8 cellular contexts compared by ENCODE assay signal in the genomic region with DNA sequence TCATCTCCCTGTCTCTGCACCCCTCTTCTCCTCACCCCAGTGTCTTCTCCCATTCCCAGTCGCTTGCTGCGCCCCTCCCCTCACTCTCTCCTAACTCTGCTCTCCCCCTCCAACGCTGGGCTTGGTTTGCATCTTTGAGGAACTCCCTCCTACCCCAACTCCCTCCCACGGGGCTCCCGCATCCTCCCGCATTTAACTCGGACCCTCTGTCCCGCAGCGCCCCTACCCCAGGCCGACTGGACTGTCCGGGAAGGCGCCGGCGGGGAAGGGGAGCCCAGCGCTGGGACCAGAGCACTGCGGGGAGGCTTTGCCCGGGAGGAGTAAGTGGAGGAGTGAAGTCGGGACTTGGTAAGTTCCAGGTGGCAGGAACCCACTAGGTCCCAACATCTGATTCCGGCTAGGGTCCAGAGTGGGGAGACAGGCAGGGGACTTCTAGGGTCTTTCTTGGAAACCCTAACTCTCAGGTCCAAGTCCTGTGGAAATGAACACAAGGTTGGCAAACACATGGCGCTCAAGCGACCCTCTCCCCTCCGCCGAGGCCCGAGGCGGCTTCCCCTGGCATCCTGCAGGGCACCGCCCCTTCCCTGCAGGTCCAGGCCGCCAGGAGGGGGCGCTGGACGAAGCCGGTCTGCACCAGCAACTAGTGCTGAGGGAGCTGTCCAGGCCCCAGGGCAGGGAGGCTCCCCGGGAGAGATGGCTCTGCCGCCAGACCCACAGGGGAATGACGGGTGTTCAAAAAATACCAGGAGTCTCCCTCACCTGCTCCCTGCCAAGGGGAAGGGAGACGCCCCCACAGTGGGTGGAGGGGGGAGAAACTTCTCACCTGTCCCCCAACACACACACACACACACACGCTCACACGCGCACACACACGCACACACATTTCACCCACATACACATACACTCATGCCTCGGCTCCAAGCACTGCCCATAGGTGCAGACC. TPM values are rescaled to one million over a fixed set of nuclear protein-coding genes. Genes with fewer than 3 reads are reported as not detected.
DNase-seq lines count a peak whose midpoint lies in the region; TF ChIP-seq lines count a peak whose summit lies in the region.

No MANE protein-coding gene starts in this region.

- intact Hi-C loops in A673 (cut with micrococcal nuclease; ENCODE audit: unreplicated experiment) = loop anchor here (1.0 to 10.0 kb wide), 3 partner anchors 147 to 307 kb away; a partner anchor contains a TSS
- intact Hi-C loops in esophagus muscularis mucosa (cut with DNase I) = loop anchor here (10.0 kb wide), 1 partner anchor 144 kb away; a partner anchor contains a TSS

- TF ChIP-seq CTCF in A673 (conservative IDR thresholded peaks at IDR 0.05; ENCODE audit: low read depth, low read length) = peak; percentile 93
- peak; percentile 23 to 54 (median 30) for TF ChIP-seq CTCF in esophagus muscularis mucosa (IDR thresholded peaks at IDR 0.05)
- peak; percentile 51 for TF ChIP-seq CTCF in neural cell (IDR thresholded peaks at IDR 0.05; ENCODE audit: poor library complexity, severe bottlenecking)
- peak; percentile 32 to 60 (median 45) for TF ChIP-seq CTCF in tibial nerve (IDR thresholded peaks at IDR 0.05)

- no peaks in the 10 kb centered on the region for H3K9me2 ChIP-seq in neural cell (ENCODE audit: insufficient read depth, low read length)

- no peak overlapping the region for H3K9ac ChIP-seq in neural cell (ENCODE audit: low read length)

- DNase-seq in A673 (ENCODE audit: low spot score) (peak; percentile 80), GM19238 (ENCODE audit: insufficient read length, low spot score) (peak; percentile 59), NCI-H2227 (lab: John Stamatoyannopoulos, UW; ENCODE audit: unreplicated experiment) (peak; percentile 86), esophagus muscularis mucosa (ENCODE audit: extremely low spot score) (no peak), tibial nerve (ENCODE audit: low spot score in 2 of 2) (no peak), mesenteric fat pad (ENCODE audit: low spot score) (no peak)
- peak; percentile 51 for DNase-seq in activated CD8-positive, alpha-beta memory T cell treated with anti-CD3 and anti-CD28 coated beads, Interleukin-2, amount 50 U/mL, for 4 hours

- no peaks in the 10 kb centered on the region for H3F3A ChIP-seq in neural cell (ENCODE audit: insufficient read depth, low read length, poor library complexity, severe bottlenecking)

- H3K4me3 ChIP-seq in A673 (ENCODE audit: low read depth, low read length, poor library complexity, severe bottlenecking) = peak overlapping the region; percentile 30
- H3K4me3 ChIP-seq in esophagus muscularis mucosa = peak overlapping the region in 3 of 4 donors; percentile 6 to 25 (median 19)
- no peak overlapping the region for H3K4me3 ChIP-seq in neural cell (ENCODE audit: low read length)
- H3K4me3 ChIP-seq in tibial nerve = peak overlapping the region in 1 of 4 donors; percentile 3

- TF ChIP-seq EP300 in esophagus muscularis mucosa (IDR thresholded peaks at IDR 0.05) = no peak
- no peak for TF ChIP-seq EP300 in neural cell (conservative IDR thresholded peaks at IDR 0.05; ENCODE audit: poor library complexity, severe bottlenecking)
- no peak for TF ChIP-seq EP300 in tibial nerve (IDR thresholded peaks at IDR 0.05)

- POLR2A ChIA-PET in A673 (lab: Charles Lee; ENCODE audit: low non-redundant PET) = no interaction called here

- CTCF ChIA-PET in A673 (lab: Charles Lee) = interaction anchor here (0.5 to 1.2 kb wide), 5 partner anchors 10 to 344 kb away, joined by 3 to 6 read pairs (median 4); a partner anchor contains a TSS

- peaks cover 7% of the 10 kb centered on the region for H3K4me1 ChIP-seq in A673 (ENCODE audit: insufficient read depth, low read length, poor library complexity, severe bottlenecking)
- H3K4me1 ChIP-seq in esophagus muscularis mucosa = peaks cover 13 to 15% (median 14%) of the 10 kb centered on the region in 4 donors
- peaks cover 0 to 14% (median 5%) of the 10 kb centered on the region in 4 donors for H3K4me1 ChIP-seq in tibial nerve

- H3K27ac ChIP-seq in A673 (ENCODE audit: low read depth, low read length, poor library complexity, severe bottlenecking) = no peak overlapping the region
- no peak overlapping the region for H3K27ac ChIP-seq in esophagus muscularis mucosa (replicated peaks in 1 of 4)
- no peak overlapping the region for H3K27ac ChIP-seq in neural cell (ENCODE audit: low read length)
- no peak overlapping the region for H3K27ac ChIP-seq in tibial nerve

- H4K20me1 ChIP-seq in neural cell (ENCODE audit: insufficient read depth) = no peaks in the 10 kb centered on the region

- no peaks in the 10 kb centered on the region for H3K9me3 ChIP-seq in A673 (ENCODE audit: low read depth, low read length, poor library complexity, severe bottlenecking)
- H3K9me3 ChIP-seq in esophagus muscularis mucosa = no peaks in the 10 kb centered on the region
- no peaks in the 10 kb centered on the region for H3K9me3 ChIP-seq in neural cell (ENCODE audit: low read length)
- H3K9me3 ChIP-seq in tibial nerve = no peaks in the 10 kb centered on the region

- H3K27me3 ChIP-seq in A673 (replicated peaks; ENCODE audit: insufficient read depth, low read depth, low read length, poor library complexity) = peaks cover 8% of the 10 kb centered on the region
- H3K27me3 ChIP-seq in esophagus muscularis mucosa = peaks cover 0 to 40% (median 13%) of the 10 kb centered on the region in 4 donors
- peaks cover 16% of the 10 kb centered on the region for H3K27me3 ChIP-seq in neural cell (ENCODE audit: insufficient read depth, low read depth, low read length)
- peaks cover 0 to 25% of the 10 kb centered on the region in 2 donors for H3K27me3 ChIP-seq in tibial nerve

- WGBS in esophagus muscularis mucosa = 25% methylated on average over 24 of the region's 39 CpGs
- WGBS in tibial nerve, 2 donors = 14 to 16% methylated on average over 27 to 33 of the region's 39 CpGs

- no peak for TF ChIP-seq RAD21 in neural cell (conservative IDR thresholded peaks at IDR 0.05)

- H3K79me2 ChIP-seq in neural cell (replicated peaks; ENCODE audit: insufficient read depth, low read length) = no peaks in the 10 kb centered on the region

- BruUV-seq in A673 (replicated peaks; lab: Mats Ljungman, UMichigan) = no TSS peak

- no peak overlapping the region for H2AFZ ChIP-seq in neural cell (ENCODE audit: low read depth, low read length)

- H3K4me2 ChIP-seq in neural cell (ENCODE audit: low read length) = no peak overlapping the region

- H3K36me3 ChIP-seq in A673 (ENCODE audit: insufficient read depth, low read length, poor library complexity, severe bottlenecking) = no peaks in the 10 kb centered on the region
- H3K36me3 ChIP-seq in esophagus muscularis mucosa = no peaks in the 10 kb centered on the region
- no peaks in the 10 kb centered on the region for H3K36me3 ChIP-seq in neural cell (ENCODE audit: insufficient read depth, low read length)
- H3K36me3 ChIP-seq in tibial nerve = no peaks in the 10 kb centered on the region

- TF ChIP-seq POLR2A in esophagus muscularis mucosa (IDR thresholded peaks at IDR 0.05; ENCODE audit: low read depth) (no peak), tibial nerve (IDR thresholded peaks at IDR 0.05) (no peak)

TF ChIP-seq in neural cell, 6 proteins besides CTCF, POLR2A, EP300 and RAD21:
- TF ChIP-seq, protein P1, sequence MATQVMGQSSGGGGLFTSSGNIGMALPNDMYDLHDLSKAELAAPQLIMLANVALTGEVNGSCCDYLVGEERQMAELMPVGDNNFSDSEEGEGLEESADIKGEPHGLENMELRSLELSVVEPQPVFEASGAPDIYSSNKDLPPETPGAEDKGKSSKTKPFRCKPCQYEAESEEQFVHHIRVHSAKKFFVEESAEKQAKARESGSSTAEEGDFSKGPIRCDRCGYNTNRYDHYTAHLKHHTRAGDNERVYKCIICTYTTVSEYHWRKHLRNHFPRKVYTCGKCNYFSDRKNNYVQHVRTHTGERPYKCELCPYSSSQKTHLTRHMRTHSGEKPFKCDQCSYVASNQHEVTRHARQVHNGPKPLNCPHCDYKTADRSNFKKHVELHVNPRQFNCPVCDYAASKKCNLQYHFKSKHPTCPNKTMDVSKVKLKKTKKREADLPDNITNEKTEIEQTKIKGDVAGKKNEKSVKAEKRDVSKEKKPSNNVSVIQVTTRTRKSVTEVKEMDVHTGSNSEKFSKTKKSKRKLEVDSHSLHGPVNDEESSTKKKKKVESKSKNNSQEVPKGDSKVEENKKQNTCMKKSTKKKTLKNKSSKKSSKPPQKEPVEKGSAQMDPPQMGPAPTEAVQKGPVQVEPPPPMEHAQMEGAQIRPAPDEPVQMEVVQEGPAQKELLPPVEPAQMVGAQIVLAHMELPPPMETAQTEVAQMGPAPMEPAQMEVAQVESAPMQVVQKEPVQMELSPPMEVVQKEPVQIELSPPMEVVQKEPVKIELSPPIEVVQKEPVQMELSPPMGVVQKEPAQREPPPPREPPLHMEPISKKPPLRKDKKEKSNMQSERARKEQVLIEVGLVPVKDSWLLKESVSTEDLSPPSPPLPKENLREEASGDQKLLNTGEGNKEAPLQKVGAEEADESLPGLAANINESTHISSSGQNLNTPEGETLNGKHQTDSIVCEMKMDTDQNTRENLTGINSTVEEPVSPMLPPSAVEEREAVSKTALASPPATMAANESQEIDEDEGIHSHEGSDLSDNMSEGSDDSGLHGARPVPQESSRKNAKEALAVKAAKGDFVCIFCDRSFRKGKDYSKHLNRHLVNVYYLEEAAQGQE (IDR thresholded peaks at IDR 0.05; ENCODE audit: borderline replicate concordance) = no peak
- no peak for TF ChIP-seq POLR2AphosphoS5 (IDR thresholded peaks at IDR 0.05)
- TF ChIP-seq EZH2 (IDR thresholded peaks at IDR 0.05; ENCODE audit: borderline replicate concordance, insufficient read depth, low read length, poor library complexity, severe bottlenecking) = no peak
- no peak for TF ChIP-seq TAF1 (IDR thresholded peaks at IDR 0.05; ENCODE audit: low read depth)
- no peak for TF ChIP-seq SMC3 (conservative IDR thresholded peaks at IDR 0.05; ENCODE audit: poor library complexity)
- TF ChIP-seq MXI1 (conservative IDR thresholded peaks at IDR 0.05; ENCODE audit: poor library complexity, severe bottlenecking) = no peak

RNA-seq across cellular contexts. Expression of a gene that starts 53.2 kb away (rescaled TPM):
- not detected in 2 replicates for total RNA-seq in A673 (2021)
- under 1 TPM in 3 of 4 donors, not detected in 1; 0.13 to 0.17 (median 0.17) TPM for total RNA-seq in esophagus muscularis mucosa
- 37.1 and 37.4 TPM in 2 replicates for polyA plus RNA-seq in neural cell
- 63.2 and 74.3 TPM in 2 replicates for polyA minus RNA-seq in neural cell
- total RNA-seq in tibial nerve = under 1 TPM in 1 of 4 donors, not detected in 3; under 0.01 TPM
- not detected for total RNA-seq in mesenteric fat pad

Comparison
In these comparisons a context has a peak if more than half of its experiments do, and no peak if none do; other contexts are left out.
1. DNase-seq: peak in A673 (single experiment), GM19238 (single experiment), NCI-H2227 (single experiment) and activated CD8-positive, alpha-beta memory T cell treated with anti-CD3 and anti-CD28 coated beads, Interleukin-2, amount 50 U/mL, for 4 hours (single experiment); none in esophagus muscularis mucosa (single experiment), tibial nerve (0 of 2) and mesenteric fat pad (single experiment).
2. CTCF ChIP-seq: peak in every context shown above with its lines; median percentile 93 in A673; 51 in neural cell; 45 in tibial nerve; 30 in esophagus muscularis mucosa.